Comparison of ENCODE assay signal across 1 cellular context in genomic region chr3:196949750-196950149, GRCh38.
A peak's percentile ranks its signal among the peaks of the same experiment; 100 is the strongest.
TF ChIP-seq lines count a peak whose summit lies in the region.

No MANE protein-coding gene starts in this region.

TF ChIP-seq in K562, 482 proteins besides CTCF, POLR2A, EP300 and RAD21:
- no peak for TF ChIP-seq PBX2 (CRISPR knock-in tag; IDR thresholded peaks at IDR 0.05; ENCODE audit: low read depth)
- TF ChIP-seq PBX2 (tag; conservative IDR thresholded peaks at IDR 0.05; ENCODE audit: low read depth), result 0 out of 2 replicates have a peak, but pooled peaks have one; percentile 15
- no peak for TF ChIP-seq ZBTB12 (CRISPR knock-in tag; IDR thresholded peaks at IDR 0.05)
- TF ChIP-seq MEIS2 (IDR thresholded peaks at IDR 0.05; ENCODE audit: partially characterized antibody), result peak; percentile 65
- no peak for TF ChIP-seq SAFB (IDR thresholded peaks at IDR 0.05; ENCODE audit: borderline replicate concordance, low read depth, low read length)
- no peak for TF ChIP-seq CHCHD3 (CRISPR knock-in tag; IDR thresholded peaks at IDR 0.05)
- no peak for TF ChIP-seq ILF3 (IDR thresholded peaks at IDR 0.05; ENCODE audit: borderline replicate concordance)
- no peak for TF ChIP-seq NFIC (IDR thresholded peaks at IDR 0.05)
- TF ChIP-seq ZBTB33 (CRISPR knock-in tag; IDR thresholded peaks at IDR 0.05), result peak; percentile 21; the same call in 1 of the 2 replicates
- TF ChIP-seq PKNOX1 (IDR thresholded peaks at IDR 0.05), result peak; percentile 65
- no peak for TF ChIP-seq MAZ (CRISPR knock-in tag; conservative IDR thresholded peaks at IDR 0.05 in 1 of 2, IDR thresholded peaks at IDR 0.05 in 1 of 2)
- TF ChIP-seq GABPB1 (CRISPR knock-in tag; IDR thresholded peaks at IDR 0.05), result no peak
- TF ChIP-seq MCM3 (IDR thresholded peaks at IDR 0.05), result no peak
- no peak for TF ChIP-seq DNMT1 (IDR thresholded peaks at IDR 0.05)
- TF ChIP-seq ELF4 (CRISPR knock-in tag; IDR thresholded peaks at IDR 0.05), result no peak
